ENCODE assay signal across 1 cellular context in genomic region chr13:99376924-99377323, GRCh38.
TF ChIP-seq lines count a peak whose summit lies in the region.

No MANE protein-coding gene starts in this region.

TF ChIP-seq in GM23338, 12 proteins besides CTCF, POLR2A, EP300 and RAD21 (continued from another document):
- no peak for TF ChIP-seq CREB1 (CRISPR knock-in tag; IDR thresholded peaks at IDR 0.05; ENCODE audit: low read depth)
- TF ChIP-seq ETS1 (IDR thresholded peaks at IDR 0.05), result no peak
- no peak for TF ChIP-seq ZNF331 (CRISPR knock-in tag; IDR thresholded peaks at IDR 0.05; ENCODE audit: low read depth)
- no peak for TF ChIP-seq REST (IDR thresholded peaks at IDR 0.05; ENCODE audit: unreplicated experiment)
- no peak for TF ChIP-seq POLR2AphosphoS5 (IDR thresholded peaks at IDR 0.05; ENCODE audit: low read depth)
- TF ChIP-seq JUNB (IDR thresholded peaks at IDR 0.05; ENCODE audit: unreplicated experiment), result no peak
- no peak for TF ChIP-seq EZH2 (IDR thresholded peaks at IDR 0.05; ENCODE audit: low read depth, unreplicated experiment)
- TF ChIP-seq EZH2phosphoT487 (IDR thresholded peaks at IDR 0.05; ENCODE audit: unreplicated experiment), result no peak
- TF ChIP-seq ZNF114 (CRISPR knock-in tag; IDR thresholded peaks at IDR 0.05), result no peak
- TF ChIP-seq STAT1 (IDR thresholded peaks at IDR 0.05; ENCODE audit: unreplicated experiment), result no peak
TF ChIP-seq in GM23338: peak in this region for 0.
